In genomic region chr7:84193787-84194186, GRCh38 we compare ENCODE assay signal across 13 cellular contexts. TPM values are rescaled to one million over a fixed set of nuclear protein-coding genes. Genes with fewer than 3 reads are reported as not detected.
A peak's percentile ranks its signal among the peaks of the same experiment; 100 is the strongest.
DNase-seq lines count a peak whose midpoint lies in the region; ATAC-seq and TF ChIP-seq lines count a peak whose summit lies in the region.
"Had no signal": no experiment of that assay in that cellular context is flagged by ENCODE, and none has a peak within 500 bp of the region (broad histone marks: within the 10 kb centered on the region; RNA-seq: fewer than 3 reads in every experiment).

No MANE protein-coding gene starts in this region.

- no peak for ATAC-seq in foreskin keratinocyte

- no peak overlapping the region for H3K27ac ChIP-seq in WERI-Rb-1
- peak overlapping the region; percentile 85 for H3K27ac ChIP-seq in foreskin keratinocyte
- H3K27ac ChIP-seq: 22Rv1, tibial artery had no signal

- no peaks in the 10 kb centered on the region for H3K9me3 ChIP-seq in WERI-Rb-1 (ENCODE audit: severe bottlenecking)
- H3K9me3 ChIP-seq: tibial artery had no signal

- H3K36me3 ChIP-seq in WERI-Rb-1: no peaks in the 10 kb centered on the region
- H3K36me3 ChIP-seq: tibial artery had no signal

- no peak for TF ChIP-seq POLR2A in erythroblast (IDR thresholded peaks at IDR 0.05; ENCODE audit: low read length)

- H3K27me3 ChIP-seq in WERI-Rb-1 (ENCODE audit: insufficient read depth, low read depth, severe bottlenecking) (no peaks in the 10 kb centered on the region), foreskin keratinocyte (no peaks in the 10 kb centered on the region)
- H3K27me3 ChIP-seq: tibial artery had no signal

- TF ChIP-seq CTCF in WERI-Rb-1 (IDR thresholded peaks at IDR 0.05; ENCODE audit: low read depth, low read length) (no peak), foreskin keratinocyte (conservative IDR thresholded peaks at IDR 0.05) (no peak), retinal pigment epithelial cell (conservative IDR thresholded peaks at IDR 0.05; ENCODE audit: low read depth, low read length) (no peak)

- peak overlapping the region; percentile 79 for H3K4me3 ChIP-seq in WERI-Rb-1 (ENCODE audit: low read depth, low read length)
- peak overlapping the region; percentile 77 for H3K4me3 ChIP-seq in retinal pigment epithelial cell (ENCODE audit: low read length)

- DNase-seq in DMS 273 (lab: John Stamatoyannopoulos, UW; ENCODE audit: unreplicated experiment) (peak; percentile 51), DMS 273 treated with DMSO at 0.1 percent for 48 hours (lab: John Stamatoyannopoulos, UW) (no peak), WERI-Rb-1 (no peak), foreskin keratinocyte (no peak), retinal pigment epithelial cell (ENCODE audit: low read depth) (no peak), erythroblast (lab: John Stamatoyannopoulos, UW) (no peak), activated gamma-delta T cell treated with Interleukin-2 at 50 U/mL for 16 hours (no peak)
- no peak for DNase-seq in stimulated activated CD4-positive, alpha-beta T cell treated with anti-CD3 and anti-CD28 coated beads, Interleukin-15, amount 100 ng/mL, for 24 hours
- DNase-seq: head of caudate nucleus, KG1, SIG-M5, tibial artery had no signal

- peaks cover 32% of the 10 kb centered on the region for H3K4me1 ChIP-seq in foreskin keratinocyte

RNA-seq across cellular contexts. Expression of gene SEMA3A, which starts 0.8 kb away (rescaled TPM):
- total RNA-seq in foreskin keratinocyte: 3.2 and 4.6 TPM in 2 replicates
- 0.66 and 1.0 TPM in 2 replicates for polyA plus RNA-seq in foreskin keratinocyte
